In genomic region chr2:219180961-219181360, GRCh38 we compare ENCODE assay signal across 16 cellular contexts. TPM values are rescaled to one million over a fixed set of nuclear protein-coding genes. Genes with fewer than 3 reads are reported as not detected.
A peak's percentile ranks its signal among the peaks of the same experiment; 100 is the strongest.
DNase-seq lines count a peak whose midpoint lies in the region; ATAC-seq and TF ChIP-seq lines count a peak whose summit lies in the region.
"Had no signal": no experiment of that assay in that cellular context is flagged by ENCODE, and none has a peak within 500 bp of the region (broad histone marks: within the 10 kb centered on the region; RNA-seq: fewer than 3 reads in every experiment).

No MANE protein-coding gene starts in this region.

- ATAC-seq in natural killer cell treated with Interleukin-12 subunit alpha and Interleukin-12 subunit beta and Interleukin-15 and Interleukin-18, amount 100 ng/mL, for 72 hours, result no peak
- ATAC-seq in natural killer cell, result no peak
- no peak for ATAC-seq in activated CD8-positive, alpha-beta T cell treated with anti-CD3 and anti-CD28 coated beads, Interleukin-2, amount 10 ng/mL, durations not matched to agents 7 days and 5 days
- no peak for ATAC-seq in naive thymus-derived CD8-positive, alpha-beta T cell
- ATAC-seq in HG02938 (IDR thresholded peaks at IDR 0.05; ENCODE audit: unreplicated experiment), result no peak
- no peak for ATAC-seq in GM21528 (IDR thresholded peaks at IDR 0.05; ENCODE audit: low FRiP score, unreplicated experiment)
- ATAC-seq: left lung, WTC11 had no signal

- H3K4me3 Mint-ChIP-seq in natural killer cell treated with Interleukin-12 subunit alpha and Interleukin-12 subunit beta and Interleukin-15 and Interleukin-18, amount 100 ng/mL, for 72 hours, result peak overlapping the region; percentile 20
- H3K4me3 Mint-ChIP-seq in natural killer cell, result no peak overlapping the region
- H3K4me3 Mint-ChIP-seq in activated CD8-positive, alpha-beta T cell treated with anti-CD3 and anti-CD28 coated beads, Interleukin-2, amount 10 ng/mL, durations not matched to agents 7 days and 5 days, result peak overlapping the region; percentile 60
- H3K4me3 Mint-ChIP-seq in naive thymus-derived CD8-positive, alpha-beta T cell, result peak overlapping the region in 5 of 10 donors; percentile 23 to 97 (median 54)
- H3K4me3 Mint-ChIP-seq: central memory CD8-positive, alpha-beta T cell; WTC11 had no signal

- POLR2A ChIA-PET in activated CD8-positive, alpha-beta T cell treated with anti-CD3 and anti-CD28 coated beads, Interleukin-2, amount 10 ng/mL, durations not matched to agents 7 days and 5 days (lab: Charles Lee), result interaction anchor here (0.8 to 4.4 kb wide), 5 partner anchors 19 to 48 kb away, joined by 3 to 37 read pairs (median 11); partner anchors contain the start of gene ZFAND2B
- POLR2A ChIA-PET in naive thymus-derived CD8-positive, alpha-beta T cell (lab: Charles Lee), result interaction anchor here (0.7 to 18.9 kb wide), 6 partner anchors 9 to 80 kb away, joined by 3 to 674 read pairs (median 6); partner anchors contain the start of genes ANKZF1, ATG9A, NHEJ1 and ZFAND2B

- peaks cover 42 to 44% of the 10 kb centered on the region in 2 donors for H3K4me1 Mint-ChIP-seq in natural killer cell treated with Interleukin-12 subunit alpha and Interleukin-12 subunit beta and Interleukin-15 and Interleukin-18, amount 100 ng/mL, for 72 hours (ENCODE audit: low read depth in 2 of 2)
- H3K4me1 Mint-ChIP-seq in natural killer cell, result peaks cover 31 to 52% of the 10 kb centered on the region in 2 donors
- peaks cover 60% of the 10 kb centered on the region for H3K4me1 Mint-ChIP-seq in activated CD8-positive, alpha-beta T cell treated with anti-CD3 and anti-CD28 coated beads, Interleukin-2, amount 10 ng/mL, durations not matched to agents 7 days and 5 days (ENCODE audit: low read depth)
- H3K4me1 Mint-ChIP-seq in naive thymus-derived CD8-positive, alpha-beta T cell, result peaks cover 37 to 64% (median 59%) of the 10 kb centered on the region in 4 donors

- CTCF ChIA-PET in activated CD8-positive, alpha-beta T cell treated with anti-CD3 and anti-CD28 coated beads, Interleukin-2, amount 10 ng/mL, durations not matched to agents 7 days and 5 days (lab: Charles Lee), result interaction anchor here (0.8 to 3.1 kb wide), 10 partner anchors 10 to 119 kb away, joined by 3 to 16 read pairs (median 7); partner anchors contain the start of genes NHEJ1 and ZFAND2B

- H3K9me3 Mint-ChIP-seq in natural killer cell treated with Interleukin-12 subunit alpha and Interleukin-12 subunit beta and Interleukin-15 and Interleukin-18, amount 100 ng/mL, for 72 hours, result no peaks in the 10 kb centered on the region
- no peaks in the 10 kb centered on the region for H3K9me3 Mint-ChIP-seq in natural killer cell
- no peaks in the 10 kb centered on the region for H3K9me3 Mint-ChIP-seq in activated CD8-positive, alpha-beta T cell treated with anti-CD3 and anti-CD28 coated beads, Interleukin-2, amount 10 ng/mL, durations not matched to agents 7 days and 5 days (ENCODE audit: insufficient read depth)
- H3K9me3 Mint-ChIP-seq in naive thymus-derived CD8-positive, alpha-beta T cell, result no peaks in the 10 kb centered on the region
- H3K9me3 Mint-ChIP-seq: central memory CD8-positive, alpha-beta T cell; WTC11 had no signal

- DNase-seq in natural killer cell treated with Interleukin-12 subunit alpha and Interleukin-12 subunit beta and Interleukin-15 and Interleukin-18, amount 100 ng/mL, for 72 hours (ENCODE audit: low spot score), result no peak
- DNase-seq in natural killer cell, result no peak
- no peak for DNase-seq in activated CD8-positive, alpha-beta T cell treated with anti-CD3 and anti-CD28 coated beads, Interleukin-2, amount 10 ng/mL, durations not matched to agents 7 days and 5 days
- DNase-seq in naive thymus-derived CD8-positive, alpha-beta T cell, result no peak
- no peak for DNase-seq in activated CD4-positive, CD25-positive, alpha-beta regulatory T cell treated with anti-CD3 and anti-CD28 coated beads, Interleukin-2, amount 50 U/mL, for 72 hours
- DNase-seq: activated effector memory CD4-positive, alpha-beta T cell treated with anti-CD3 and anti-CD28 coated beads, Interleukin-2, amount 50 U/mL, for 16 hours; Caco-2; foreskin fibroblast; KG1; left lung; NCI-H510A treated with DMSO at 0.1 percent for 48 hours; T-helper 9 cell had no signal

- H3K27ac Mint-ChIP-seq in natural killer cell treated with Interleukin-12 subunit alpha and Interleukin-12 subunit beta and Interleukin-15 and Interleukin-18, amount 100 ng/mL, for 72 hours, result peak overlapping the region in 1 of 2 donors; percentile 45
- H3K27ac Mint-ChIP-seq in natural killer cell, result no peak overlapping the region
- H3K27ac Mint-ChIP-seq in activated CD8-positive, alpha-beta T cell treated with anti-CD3 and anti-CD28 coated beads, Interleukin-2, amount 10 ng/mL, durations not matched to agents 7 days and 5 days, result peak overlapping the region; percentile 88
- peak overlapping the region in 9 of 10 donors; percentile 16 to 84 (median 64) for H3K27ac Mint-ChIP-seq in naive thymus-derived CD8-positive, alpha-beta T cell
- H3K27ac Mint-ChIP-seq: WTC11 had no signal

- peaks cover 8% of the 10 kb centered on the region for H3K36me3 Mint-ChIP-seq in natural killer cell treated with Interleukin-12 subunit alpha and Interleukin-12 subunit beta and Interleukin-15 and Interleukin-18, amount 100 ng/mL, for 72 hours
- H3K36me3 Mint-ChIP-seq in natural killer cell, result no peaks in the 10 kb centered on the region
- peaks cover 73% of the 10 kb centered on the region for H3K36me3 Mint-ChIP-seq in activated CD8-positive, alpha-beta T cell treated with anti-CD3 and anti-CD28 coated beads, Interleukin-2, amount 10 ng/mL, durations not matched to agents 7 days and 5 days (ENCODE audit: low read depth)
- H3K36me3 Mint-ChIP-seq in naive thymus-derived CD8-positive, alpha-beta T cell, result peaks cover 0 to 54% (median 16%) of the 10 kb centered on the region in 3 donors

- intact Hi-C loops in natural killer cell (cut with micrococcal nuclease), result no loop called here

- no peak for TF ChIP-seq CTCF in natural killer cell (IDR thresholded peaks at IDR 0.05)

- no peaks in the 10 kb centered on the region for H3K27me3 Mint-ChIP-seq in natural killer cell treated with Interleukin-12 subunit alpha and Interleukin-12 subunit beta and Interleukin-15 and Interleukin-18, amount 100 ng/mL, for 72 hours
- H3K27me3 Mint-ChIP-seq in natural killer cell (ENCODE audit: low read depth in 2 of 2), result no peaks in the 10 kb centered on the region
- no peaks in the 10 kb centered on the region for H3K27me3 Mint-ChIP-seq in activated CD8-positive, alpha-beta T cell treated with anti-CD3 and anti-CD28 coated beads, Interleukin-2, amount 10 ng/mL, durations not matched to agents 7 days and 5 days (ENCODE audit: low read depth)
- H3K27me3 Mint-ChIP-seq in naive thymus-derived CD8-positive, alpha-beta T cell, result no peaks in the 10 kb centered on the region
- H3K27me3 Mint-ChIP-seq: central memory CD8-positive, alpha-beta T cell had no signal

RNA-seq across cellular contexts. Expression of gene RETREG2, which starts 2.9 kb away (rescaled TPM):
- 10 to 100 TPM; 69.3 to 79.8 TPM for total RNA-seq in natural killer cell treated with Interleukin-12 subunit alpha and Interleukin-12 subunit beta and Interleukin-15 and Interleukin-18, amount 100 ng/mL, for 72 hours
- 10 to 100 TPM; 77.0 to 81.9 (median 79.0) TPM for total RNA-seq in natural killer cell
- total RNA-seq in activated CD8-positive, alpha-beta T cell treated with anti-CD3 and anti-CD28 coated beads, Interleukin-2, amount 10 ng/mL, durations not matched to agents 7 days and 5 days, result 100 to 1,000 TPM; 104 to 111 TPM
- 100 to 1,000 TPM; 110 to 113 TPM for total RNA-seq in naive thymus-derived CD8-positive, alpha-beta T cell
- polyA plus RNA-seq in naive thymus-derived CD8-positive, alpha-beta T cell, result 10 to 100 TPM; 52.0 to 64.3 (median 57.6) TPM

RNA-seq across cellular contexts. Expression of gene CNPPD1, which starts 4.2 kb away (rescaled TPM):
- 10 to 100 TPM; 60.8 to 68.5 TPM for total RNA-seq in natural killer cell treated with Interleukin-12 subunit alpha and Interleukin-12 subunit beta and Interleukin-15 and Interleukin-18, amount 100 ng/mL, for 72 hours
- total RNA-seq in natural killer cell, result 10 to 100 TPM; 64.4 to 72.4 (median 64.8) TPM
- total RNA-seq in activated CD8-positive, alpha-beta T cell treated with anti-CD3 and anti-CD28 coated beads, Interleukin-2, amount 10 ng/mL, durations not matched to agents 7 days and 5 days, result 10 to 100 TPM; 75.1 to 81.4 TPM
- total RNA-seq in naive thymus-derived CD8-positive, alpha-beta T cell, result 10 to 100 TPM; 59.1 to 64.1 TPM
- polyA plus RNA-seq in naive thymus-derived CD8-positive, alpha-beta T cell, result 10 to 100 TPM; 45.8 to 59.8 (median 50.4) TPM

RNA-seq across cellular contexts. Expression of gene SLC23A3, which starts 11.1 kb away (rescaled TPM):
- 1 to 10 TPM; 2.4 to 3.3 TPM for total RNA-seq in natural killer cell treated with Interleukin-12 subunit alpha and Interleukin-12 subunit beta and Interleukin-15 and Interleukin-18, amount 100 ng/mL, for 72 hours
- total RNA-seq in natural killer cell, result 1 to 10 TPM in 1 of 3 donors, under 1 TPM in 2; 0.48 to 1.1 (median 0.89) TPM
- 1 to 10 TPM; 2.0 to 2.2 TPM for total RNA-seq in activated CD8-positive, alpha-beta T cell treated with anti-CD3 and anti-CD28 coated beads, Interleukin-2, amount 10 ng/mL, durations not matched to agents 7 days and 5 days
- 1 to 10 TPM; 2.7 to 3.3 TPM for total RNA-seq in naive thymus-derived CD8-positive, alpha-beta T cell
- polyA plus RNA-seq in naive thymus-derived CD8-positive, alpha-beta T cell, result not detected

RNA-seq across cellular contexts. Expression of gene NHEJ1, which starts 20.3 kb away (rescaled TPM):
- 10 to 100 TPM; 17.9 to 18.8 TPM for total RNA-seq in natural killer cell treated with Interleukin-12 subunit alpha and Interleukin-12 subunit beta and Interleukin-15 and Interleukin-18, amount 100 ng/mL, for 72 hours
- 10 to 100 TPM in 2 of 3 donors, 1 to 10 TPM in 1; 9.9 to 12.7 (median 11.0) TPM for total RNA-seq in natural killer cell
- total RNA-seq in activated CD8-positive, alpha-beta T cell treated with anti-CD3 and anti-CD28 coated beads, Interleukin-2, amount 10 ng/mL, durations not matched to agents 7 days and 5 days, result 10 to 100 TPM; 19.1 to 23.1 TPM
- total RNA-seq in naive thymus-derived CD8-positive, alpha-beta T cell, result 10 to 100 TPM; 17.0 to 20.1 TPM
- 10 to 100 TPM; 16.6 to 29.1 (median 23.0) TPM for polyA plus RNA-seq in naive thymus-derived CD8-positive, alpha-beta T cell

RNA-seq across cellular contexts. Expression of gene ZFAND2B, which starts 25.6 kb away (rescaled TPM):
- 10 to 100 TPM; 40.4 to 51.8 TPM for total RNA-seq in natural killer cell treated with Interleukin-12 subunit alpha and Interleukin-12 subunit beta and Interleukin-15 and Interleukin-18, amount 100 ng/mL, for 72 hours
- total RNA-seq in natural killer cell, result 10 to 100 TPM; 67.6 to 84.0 (median 83.4) TPM
- 10 to 100 TPM; 57.0 to 59.5 TPM for total RNA-seq in activated CD8-positive, alpha-beta T cell treated with anti-CD3 and anti-CD28 coated beads, Interleukin-2, amount 10 ng/mL, durations not matched to agents 7 days and 5 days
- total RNA-seq in naive thymus-derived CD8-positive, alpha-beta T cell, result 10 to 100 TPM; 69.6 to 81.9 TPM
- 10 to 100 TPM; 78.1 to 85.1 (median 78.1) TPM for polyA plus RNA-seq in naive thymus-derived CD8-positive, alpha-beta T cell

Comparison
In these comparisons a context has a peak if more than half of its experiments do, and no peak if none do; other contexts are left out.
1. H3K27ac Mint-ChIP-seq: peak in activated CD8-positive, alpha-beta T cell treated with anti-CD3 and anti-CD28 coated beads, Interleukin-2, amount 10 ng/mL, durations not matched to agents 7 days and 5 days (single experiment) and naive thymus-derived CD8-positive, alpha-beta T cell (9 of 10); none in natural killer cell (0 of 2).